20 cellular contexts compared by ENCODE assay signal in genomic region chr11:120214581-120214980, GRCh38. TPM values are rescaled to one million over a fixed set of nuclear protein-coding genes. Genes with fewer than 3 reads are reported as not detected.
DNase-seq lines count a peak whose midpoint lies in the region; TF ChIP-seq lines count a peak whose summit lies in the region.
"Had no signal": no experiment of that assay in that cellular context is flagged by ENCODE, and none has a peak within 500 bp of the region (broad histone marks: within the 10 kb centered on the region; RNA-seq: fewer than 3 reads in every experiment).

No MANE protein-coding gene starts in this region.

- no peak for TF ChIP-seq POLR2A in breast epithelium (IDR thresholded peaks at IDR 0.05)
- no peak for TF ChIP-seq POLR2A in adrenal gland (IDR thresholded peaks at IDR 0.05)
- no peak for TF ChIP-seq POLR2A in uterus (IDR thresholded peaks at IDR 0.05)

- H3K36me3 ChIP-seq in breast epithelium (no peaks in the 10 kb centered on the region), adrenal gland (replicated peaks in 1 of 2) (no peaks in the 10 kb centered on the region), uterus (no peaks in the 10 kb centered on the region)
- H3K36me3 ChIP-seq: SJCRH30 had no signal

- H3K36me3 Mint-ChIP-seq in MCF 10A (ENCODE audit: insufficient read depth, unreplicated experiment) (no peaks in the 10 kb centered on the region), neural crest cell (ENCODE audit: low read depth) (no peaks in the 10 kb centered on the region)

- no peaks in the 10 kb centered on the region for H3K27me3 ChIP-seq in breast epithelium
- H3K27me3 ChIP-seq in adrenal gland: no peaks in the 10 kb centered on the region
- no peaks in the 10 kb centered on the region for H3K27me3 ChIP-seq in uterus

- intact Hi-C loops in breast epithelium (cut with DNase I; ENCODE audit: low total_unique reads) (no loop called here), MCF 10A (cut with micrococcal nuclease) (no loop called here), adrenal gland (cut with DNase I) (no loop called here), uterus (cut with DNase I; ENCODE audit: low total_unique reads) (no loop called here)

- POLR2A ChIA-PET in MCF 10A (lab: Yijun Ruan, JAX): interaction anchor here (0.7 to 1.0 kb wide), 2 partner anchors 9 to 43 kb away, joined by 3 to 5 read pairs; no protein-coding TSS in a partner anchor

- 49 to 52% (median 50%) methylated on average over 7 of the region's 7 CpGs for WGBS in adrenal gland, 4 donors

- CTCF ChIA-PET in MCF 10A (lab: Yijun Ruan, JAX): interaction anchor here (0.5 to 2.6 kb wide), 8 partner anchors 10 to 88 kb away, joined by 3 to 8 read pairs (median 4); no protein-coding TSS in a partner anchor

- no peak for TF ChIP-seq CTCF in breast epithelium (IDR thresholded peaks at IDR 0.05)
- no peak for TF ChIP-seq CTCF in MCF 10A (IDR thresholded peaks at IDR 0.05; ENCODE audit: unreplicated experiment)
- TF ChIP-seq CTCF in adrenal gland (IDR thresholded peaks at IDR 0.05): no peak
- TF ChIP-seq CTCF in neural crest cell (conservative IDR thresholded peaks at IDR 0.05): no peak
- no peak for TF ChIP-seq CTCF in uterus (IDR thresholded peaks at IDR 0.05)
- TF ChIP-seq CTCF in coronary artery (IDR thresholded peaks at IDR 0.05): no peak

- no peaks in the 10 kb centered on the region for H3K27me3 Mint-ChIP-seq in MCF 10A (ENCODE audit: insufficient read depth, unreplicated experiment)
- H3K27me3 Mint-ChIP-seq in neural crest cell (ENCODE audit: low read depth): peaks cover 4% of the 10 kb centered on the region

- H3K4me1 ChIP-seq in breast epithelium (peaks cover 0 to 21% of the 10 kb centered on the region in 2 donors), adrenal gland (replicated peaks in 1 of 2) (peaks cover 60 to 77% of the 10 kb centered on the region in 2 donors), uterus (peaks cover 0 to 9% of the 10 kb centered on the region in 2 donors)
- H3K4me1 ChIP-seq: SJCRH30 had no signal

- H3K4me3 Mint-ChIP-seq in MCF 10A (ENCODE audit: unreplicated experiment): no peak overlapping the region
- peak overlapping the region; percentile 54 for H3K4me3 Mint-ChIP-seq in neural crest cell
- H3K4me3 Mint-ChIP-seq: CD14-positive monocyte had no signal

- H3K27ac ChIP-seq in breast epithelium (peak overlapping the region; percentile 21 to 81), adrenal gland (peak overlapping the region in 4 of 5 donors; percentile 4 to 90 (median 87)), uterus (peak overlapping the region; percentile 57 to 87), coronary artery (no peak overlapping the region)
- H3K27ac ChIP-seq: 22Rv1, KMS-11, RWPE1, SJCRH30 had no signal

- no peaks in the 10 kb centered on the region for H3K9me3 Mint-ChIP-seq in MCF 10A (ENCODE audit: unreplicated experiment)
- no peaks in the 10 kb centered on the region for H3K9me3 Mint-ChIP-seq in neural crest cell
- H3K9me3 Mint-ChIP-seq: CD14-positive monocyte had no signal

- DNase-seq in breast epithelium (ENCODE audit: low spot score in 2 of 2) (no peak), MCF 10A (ENCODE audit: unreplicated experiment) (no peak), adrenal gland (peak in 2 of 7 donors; percentile 41 to 52), neural crest cell (ENCODE audit: low read depth, low spot score) (no peak), uterus (no peak), kidney glomerular epithelial cell (lab: John Stamatoyannopoulos, UW) (no peak), coronary artery (ENCODE audit: low spot score) (no peak)
- no peak for DNase-seq in activated CD4-positive, alpha-beta T cell treated with anti-CD3 and anti-CD28 coated beads, Interleukin-2, amount 50 U/mL, for 48 hours
- DNase-seq: DND-41, NCI-H1417 treated with DMSO at 0.1 percent for 48 hours, NCI-H187 treated with DMSO at 0.1 percent for 48 hours, NCI-H345, NCI-H524 treated with DMSO at 0.1 percent for 48 hours, PC-3, SJCRH30 had no signal

- H3K27ac Mint-ChIP-seq in MCF 10A (ENCODE audit: low read depth, unreplicated experiment) (no peak overlapping the region), neural crest cell (ENCODE audit: unreplicated experiment) (no peak overlapping the region)

- no peak overlapping the region for H3K4me3 ChIP-seq in breast epithelium
- H3K4me3 ChIP-seq in adrenal gland: no peak overlapping the region
- no peak overlapping the region for H3K4me3 ChIP-seq in uterus
- no peak overlapping the region for H3K4me3 ChIP-seq in coronary artery
- H3K4me3 ChIP-seq: SJCRH30 had no signal

- BruUV-seq in MCF 10A (replicated peaks; lab: Mats Ljungman, UMichigan): no TSS peak

- H3K9me3 ChIP-seq in breast epithelium: no peaks in the 10 kb centered on the region
- no peaks in the 10 kb centered on the region for H3K9me3 ChIP-seq in adrenal gland (replicated peaks in 1 of 3)
- no peaks in the 10 kb centered on the region for H3K9me3 ChIP-seq in uterus
- H3K9me3 ChIP-seq: SJCRH30 had no signal

- H3K4me1 Mint-ChIP-seq in MCF 10A (ENCODE audit: insufficient read depth, unreplicated experiment) (peaks cover 17% of the 10 kb centered on the region), neural crest cell (peaks cover 66% of the 10 kb centered on the region)

RNA-seq across cellular contexts. Expression of gene OAF, which starts 3.7 kb away (rescaled TPM):
- total RNA-seq in breast epithelium: 10 to 100 TPM; 19.8 to 35.1 (median 33.3) TPM
- 21.6 and 34.8 TPM in 2 replicates for total RNA-seq in MCF 10A (2022)
- total RNA-seq in adrenal gland: 100 to 1,000 TPM in 7 of 8 donors, 10 to 100 TPM in 1; 98.6 to 253 (median 182) TPM
- 100 to 1,000 TPM in 1 of 3 donors, 10 to 100 TPM in 2; 67.7 to 105 (median 69.9) TPM for polyA plus RNA-seq in adrenal gland
- total RNA-seq in neural crest cell: 40.2 and 41.3 TPM in 2 replicates
- 10 to 100 TPM; 29.2 to 90.1 (median 44.6) TPM for total RNA-seq in uterus

RNA-seq across cellular contexts. Expression of gene POU2F3, which starts 25.4 kb away (rescaled TPM):
- 1 to 10 TPM in 2 of 3 donors, not detected in 1; 3.9 to 7.0 TPM for total RNA-seq in breast epithelium
- total RNA-seq in MCF 10A (2022): not detected in 2 replicates
- total RNA-seq in adrenal gland: 1 to 10 TPM in 1 of 8 donors, under 1 TPM in 4, not detected in 3; 0.15 to 1.4 (median 0.41) TPM
- polyA plus RNA-seq in adrenal gland: under 1 TPM; 0.07 to 0.40 (median 0.16) TPM
- total RNA-seq in neural crest cell: not detected in 2 replicates
- total RNA-seq in uterus: under 1 TPM in 1 of 4 donors, not detected in 3; 0.85 TPM
- total RNA-seq: G401, SJCRH30 had no signal

Comparison
In these comparisons a context has a peak if more than half of its experiments do, and no peak if none do; other contexts are left out.
1. H3K27ac ChIP-seq: peak in breast epithelium (2 of 2), adrenal gland (4 of 5) and uterus (2 of 2); none in coronary artery (0 of 2).